Comparison of ENCODE assay signal across 8 cellular contexts in genomic region chr6:159790947-159791598, GRCh38. TPM values are rescaled to one million over a fixed set of nuclear protein-coding genes. Genes with fewer than 3 reads are reported as not detected.
A peak's percentile ranks its signal among the peaks of the same experiment; 100 is the strongest.
DNase-seq lines count a peak whose midpoint lies in the region; ATAC-seq and TF ChIP-seq lines count a peak whose summit lies in the region.

No MANE protein-coding gene starts in this region.

- H3K4me2 ChIP-seq in OCI-LY3 (ENCODE audit: low read length) = peak overlapping the region; percentile 67

- H3K9me3 Mint-ChIP-seq in naive thymus-derived CD4-positive, alpha-beta T cell = no peaks in the 10 kb centered on the region

- no peak for ATAC-seq in naive thymus-derived CD4-positive, alpha-beta T cell
- ATAC-seq in HG03354 (IDR thresholded peaks at IDR 0.05; ENCODE audit: poor library complexity, severe bottlenecking, unreplicated experiment) = no peak

- intact Hi-C loops in naive thymus-derived CD4-positive, alpha-beta T cell (cut with micrococcal nuclease) = loop anchor here (1.0 to 5.0 kb wide), 7 partner anchors 29 to 312 kb away; partner anchors contain the start of genes IGF2R (in 1 of the 2) and SOD2 (in 1 of the 2)

- peaks cover 0 to 3% (median 0%) of the 10 kb centered on the region in 5 donors for H3K27me3 Mint-ChIP-seq in naive thymus-derived CD4-positive, alpha-beta T cell

- peak overlapping the region; percentile 57 for H3K27ac ChIP-seq in OCI-LY3 (ENCODE audit: low read length)
- peak overlapping the region; percentile 94 for H3K27ac ChIP-seq in naive thymus-derived CD4-positive, alpha-beta T cell (ENCODE audit: low read depth, low read length)

- peaks cover 21% of the 10 kb centered on the region for H3K4me1 ChIP-seq in OCI-LY3 (ENCODE audit: low read length)
- peaks cover 15 to 27% of the 10 kb centered on the region in 2 donors for H3K4me1 ChIP-seq in naive thymus-derived CD4-positive, alpha-beta T cell (ENCODE audit: control insufficient read depth in 2 of 2, insufficient read depth in 2 of 2, low read length in 2 of 2)

- H3K36me3 Mint-ChIP-seq in naive thymus-derived CD4-positive, alpha-beta T cell = peaks cover 4 to 36% (median 23%) of the 10 kb centered on the region in 5 donors

- peaks cover 70% of the 10 kb centered on the region for H3K79me2 ChIP-seq in OCI-LY3 (ENCODE audit: low read length)

- peak overlapping the region; percentile 94 to 100 (median 99) for H3K4me3 Mint-ChIP-seq in naive thymus-derived CD4-positive, alpha-beta T cell

- peak overlapping the region; percentile 70 for H3K9ac ChIP-seq in OCI-LY3 (ENCODE audit: low read length)

- CTCF ChIA-PET in naive thymus-derived CD4-positive, alpha-beta T cell (lab: Charles Lee) = interaction anchor here (0.7 to 1.8 kb wide), 3 partner anchors 35 to 99 kb away, joined by 3 to 10 read pairs (median 4); no protein-coding TSS in a partner anchor

- peak overlapping the region; percentile 95 to 99 (median 98) for H3K27ac Mint-ChIP-seq in naive thymus-derived CD4-positive, alpha-beta T cell

- no peaks in the 10 kb centered on the region for H3K9me3 ChIP-seq in OCI-LY3 (ENCODE audit: insufficient read depth, low read length)
- no peaks in the 10 kb centered on the region for H3K9me3 ChIP-seq in naive thymus-derived CD4-positive, alpha-beta T cell (ENCODE audit: control insufficient read depth in 2 of 3, low read length in 3 of 3)

- H3K4me3 ChIP-seq in OCI-LY3 (ENCODE audit: low read length) = peak overlapping the region; percentile 94
- H3K4me3 ChIP-seq in naive thymus-derived CD4-positive, alpha-beta T cell (ENCODE audit: low read length) = peak overlapping the region; percentile 98

- peaks cover 31% of the 10 kb centered on the region for H3K36me3 ChIP-seq in OCI-LY3 (replicated peaks; ENCODE audit: low read depth, low read length)
- H3K36me3 ChIP-seq in naive thymus-derived CD4-positive, alpha-beta T cell (ENCODE audit: control insufficient read depth in 2 of 3, insufficient read depth in 3 of 3, low read length in 3 of 3) = peaks cover 0 to 18% (median 13%) of the 10 kb centered on the region in 3 experiments

- TF ChIP-seq CTCF in OCI-LY3 (IDR thresholded peaks at IDR 0.05; ENCODE audit: low read depth, low read length) = no peak

- peak; percentile 41 for DNase-seq in NCI-H2171 treated with DMSO at 0.1 percent for 48 hours (lab: John Stamatoyannopoulos, UW)
- no peak for DNase-seq in NCI-H2171 (lab: John Stamatoyannopoulos, UW)
- peak; percentile 4 for DNase-seq in dermis blood vessel endothelial cell
- DNase-seq in naive thymus-derived CD4-positive, alpha-beta T cell = peak in 7 of 9 donors; percentile 3 to 35 (median 6)
- DNase-seq in COR-L47 (lab: John Stamatoyannopoulos, UW) = no peak
- DNase-seq in midbrain (lab: John Stamatoyannopoulos, UW) = no peak

- H3K4me1 Mint-ChIP-seq in naive thymus-derived CD4-positive, alpha-beta T cell = peaks cover 44 to 75% (median 60%) of the 10 kb centered on the region in 7 donors

- H2AFZ ChIP-seq in OCI-LY3 (ENCODE audit: low read depth, low read length) = no peak overlapping the region

- H3K27me3 ChIP-seq in OCI-LY3 (ENCODE audit: low read depth, low read length) = no peaks in the 10 kb centered on the region
- H3K27me3 ChIP-seq in naive thymus-derived CD4-positive, alpha-beta T cell (ENCODE audit: control insufficient read depth in 2 of 2, insufficient read depth in 2 of 2, low read length in 2 of 2) = no peaks in the 10 kb centered on the region

- POLR2A ChIA-PET in naive thymus-derived CD4-positive, alpha-beta T cell (lab: Charles Lee) = interaction anchor here (0.6 to 6.1 kb wide), 14 partner anchors 10 to 1778 kb away, joined by 3 to 101 read pairs (median 6); partner anchors contain the start of genes ACAT2, SOD2 and WTAP

- peaks cover 9% of the 10 kb centered on the region for H4K20me1 ChIP-seq in OCI-LY3 (ENCODE audit: insufficient read depth, low read length)

RNA-seq across cellular contexts. Expression of gene MRPL18, which starts 0.8 kb away (rescaled TPM):
- total RNA-seq in dermis blood vessel endothelial cell = 67.6 and 69.4 TPM in 2 replicates
- 10 to 100 TPM; 18.8 to 67.9 (median 39.4) TPM for total RNA-seq in naive thymus-derived CD4-positive, alpha-beta T cell
- 100 to 1,000 TPM in 1 of 2 donors, 10 to 100 TPM in 1; 90.3 to 122 TPM for polyA plus RNA-seq in naive thymus-derived CD4-positive, alpha-beta T cell

RNA-seq across cellular contexts. Expression of gene TCP1, which starts 1.7 kb away (rescaled TPM):
- total RNA-seq in dermis blood vessel endothelial cell = 243 and 356 TPM in 2 replicates
- total RNA-seq in naive thymus-derived CD4-positive, alpha-beta T cell = 100 to 1,000 TPM; 147 to 225 (median 154) TPM
- 100 to 1,000 TPM in 1 of 2 donors, 10 to 100 TPM in 1; 63.3 to 111 TPM for polyA plus RNA-seq in naive thymus-derived CD4-positive, alpha-beta T cell

RNA-seq across cellular contexts. Expression of gene PNLDC1, which starts 9.0 kb away (rescaled TPM):
- 0.51 TPM in 1 of 2 replicates, not detected in the other for total RNA-seq in dermis blood vessel endothelial cell
- total RNA-seq in naive thymus-derived CD4-positive, alpha-beta T cell = 1 to 10 TPM in 1 of 5 experiments, under 1 TPM in 2, not detected in 2; 0.73 to 1.4 (median 0.97) TPM
- not detected for polyA plus RNA-seq in naive thymus-derived CD4-positive, alpha-beta T cell

RNA-seq across cellular contexts. Expression of gene ACAT2, which starts 29.2 kb away (rescaled TPM):
- 40.2 and 81.4 TPM in 2 replicates for total RNA-seq in dermis blood vessel endothelial cell
- total RNA-seq in naive thymus-derived CD4-positive, alpha-beta T cell = 10 to 100 TPM; 18.5 to 53.9 (median 28.0) TPM
- polyA plus RNA-seq in naive thymus-derived CD4-positive, alpha-beta T cell = 10 to 100 TPM; 29.1 to 43.1 TPM

Comparison
In these comparisons a context has a peak if more than half of its experiments do, and no peak if none do; other contexts are left out.
1. DNase-seq: peak in NCI-H2171 treated with DMSO at 0.1 percent for 48 hours (single experiment), dermis blood vessel endothelial cell (single experiment) and naive thymus-derived CD4-positive, alpha-beta T cell (7 of 9); none in NCI-H2171 (single experiment), COR-L47 (single experiment) and midbrain (single experiment).